ENCODE assay signal across 8 cellular contexts in the genomic region with DNA sequence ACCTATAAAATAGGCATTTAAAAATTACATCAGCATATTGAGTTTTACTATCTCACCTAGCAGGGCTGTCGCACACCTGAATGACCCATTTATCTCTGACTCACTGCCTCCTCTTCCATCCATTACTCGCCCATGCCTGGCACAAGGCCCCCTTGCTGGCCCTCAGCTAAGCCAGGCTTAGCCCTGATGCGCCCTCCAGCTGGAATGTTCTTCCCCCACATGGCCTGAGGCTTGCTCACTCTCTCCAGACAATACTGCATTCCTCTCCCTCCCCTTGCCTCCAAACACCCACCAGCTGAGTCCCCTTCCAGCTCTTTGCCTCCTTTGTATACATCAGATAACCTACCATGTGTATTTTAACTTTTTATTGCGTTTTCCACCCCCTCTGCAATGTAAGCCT. TPM values are rescaled to one million over a fixed set of nuclear protein-coding genes. Genes with fewer than 3 reads are reported as not detected.
A peak's percentile ranks its signal among the peaks of the same experiment; 100 is the strongest.
DNase-seq lines count a peak whose midpoint lies in the region; ATAC-seq, FAIRE-seq and TF ChIP-seq lines count a peak whose summit lies in the region.

No MANE protein-coding gene starts in this region.

- no peaks in the 10 kb centered on the region for H3K9me3 ChIP-seq in SJCRH30 (replicated peaks)
- H3K9me3 ChIP-seq in small intestine (ENCODE audit: control insufficient read depth, low read depth), result no peaks in the 10 kb centered on the region

- no peak for ATAC-seq in GM21786 (IDR thresholded peaks at IDR 0.05; ENCODE audit: unreplicated experiment)
- ATAC-seq in GM18505 (IDR thresholded peaks at IDR 0.05; ENCODE audit: unreplicated experiment), result no peak
- no peak for ATAC-seq in HG02970 (IDR thresholded peaks at IDR 0.05; ENCODE audit: low FRiP score, unreplicated experiment)

- no peak for TF ChIP-seq POLR2A in GM18505 (IDR thresholded peaks at IDR 0.05; ENCODE audit: borderline replicate concordance, extremely low read depth, insufficient read depth, insufficient read length)

- H3K27ac ChIP-seq in SJCRH30 (no peak overlapping the region), small intestine (ENCODE audit: low read depth in 1 of 2, low read length in 1 of 2) (no peak overlapping the region)

- H3K4me1 ChIP-seq in SJCRH30 (peaks cover 37% of the 10 kb centered on the region), small intestine (ENCODE audit: control insufficient read depth in 2 of 2, insufficient read depth in 1 of 2, low read depth in 1 of 2, low read length in 1 of 2) (peaks cover 0 to 10% of the 10 kb centered on the region in 2 donors)

- 75 to 83% (median 81%) methylated on average over 4 of the region's 4 CpGs for WGBS in small intestine, 3 donors

- H3K27me3 ChIP-seq in SJCRH30 (no peaks in the 10 kb centered on the region), small intestine (ENCODE audit: control insufficient read depth in 2 of 2, insufficient read depth in 2 of 2, low read length in 2 of 2) (no peaks in the 10 kb centered on the region)

- no peak for FAIRE-seq in small intestine (lab: Jason Lieb, UNC)

- H3K4me3 ChIP-seq in SJCRH30 (no peak overlapping the region), fibroblast of the aortic adventitia (ENCODE audit: low read depth, low read length) (no peak overlapping the region), retinal pigment epithelial cell (ENCODE audit: low read length) (no peak overlapping the region), small intestine (ENCODE audit: low read depth in 1 of 2, low read length in 2 of 2) (no peak overlapping the region)

- no peaks in the 10 kb centered on the region for H3K36me3 ChIP-seq in SJCRH30
- H3K36me3 ChIP-seq in small intestine (ENCODE audit: control insufficient read depth in 2 of 2, insufficient read depth in 2 of 2, low read length in 2 of 2), result no peaks in the 10 kb centered on the region

- TF ChIP-seq CTCF in fibroblast of the aortic adventitia (IDR thresholded peaks at IDR 0.05; ENCODE audit: insufficient read depth, low read length) (no peak), retinal pigment epithelial cell (conservative IDR thresholded peaks at IDR 0.05; ENCODE audit: low read depth, low read length) (no peak)

- peak; percentile 83 for DNase-seq in EL
- peak; percentile 60 to 66 for DNase-seq in SJCRH30
- peak; percentile 84 for DNase-seq in fibroblast of the aortic adventitia (ENCODE audit: low read depth)
- peak; percentile 91 for DNase-seq in retinal pigment epithelial cell (ENCODE audit: low read depth)
- DNase-seq in small intestine, result no peak

RNA-seq across cellular contexts. Expression of a gene that starts 7.2 kb away (rescaled TPM):
- total RNA-seq in SJCRH30 (2014; rRNA removed; shearing (Covaris generic)), result 8.1 and 8.5 TPM in 2 replicates
- 25.5 and 153 TPM in 2 replicates for total RNA-seq in fibroblast of the aortic adventitia (ENCODE audit: low replicate concordance)
- 10 to 100 TPM in 2 of 3 donors, 1 to 10 TPM in 1; 4.9 to 24.0 (median 14.3) TPM for polyA plus RNA-seq in small intestine
